12 cellular contexts compared by ENCODE assay signal in genomic region chr11:32213223-32213622, GRCh38.
A peak's percentile ranks its signal among the peaks of the same experiment; 100 is the strongest.
DNase-seq lines count a peak whose midpoint lies in the region; ATAC-seq, FAIRE-seq and TF ChIP-seq lines count a peak whose summit lies in the region.
"Had no signal": no experiment of that assay in that cellular context is flagged by ENCODE, and none has a peak within 500 bp of the region (broad histone marks: within the 10 kb centered on the region; RNA-seq: fewer than 3 reads in every experiment).

No MANE protein-coding gene starts in this region.

- TF ChIP-seq POLR2A in A549 (IDR thresholded peaks at IDR 0.05; ENCODE audit: low read length) = no peak
- TF ChIP-seq POLR2A in ovary (IDR thresholded peaks at IDR 0.05) = no peak

- CTCF ChIA-PET in A549 (lab: Yijun Ruan, JAX) = interaction anchor here (1.2 to 2.0 kb wide), 6 partner anchors 11 to 162 kb away, joined by 3 to 8 read pairs (median 4); no protein-coding TSS in a partner anchor

- TF ChIP-seq CTCF in A549 (IDR thresholded peaks at IDR 0.05) (no peak), foreskin keratinocyte (conservative IDR thresholded peaks at IDR 0.05) (no peak), ovary (IDR thresholded peaks at IDR 0.05) (no peak)

- H3K27ac ChIP-seq in A549 (peak overlapping the region in 1 of 2 experiments; percentile 27; a peak in 1 of 6 replicates), foreskin keratinocyte (no peak overlapping the region), ovary (no peak overlapping the region)
- H3K27ac ChIP-seq: parathyroid adenoma had no signal

- 4% methylated on average over 5 of the region's 5 CpGs for WGBS in A549 (ENCODE audit: missing lambda C conversion rate)
- WGBS in ovary, 3 donors = 15 to 26% (median 23%) methylated on average over 5 of the region's 5 CpGs

- H3K4me2 ChIP-seq in A549 = peak overlapping the region; percentile 24; the same call in 1 of the 3 replicates

- H3K4me1 ChIP-seq in A549 (peaks cover 9% of the 10 kb centered on the region; the same call in 1 of the 3 replicates), foreskin keratinocyte (no peaks in the 10 kb centered on the region), ovary (ENCODE audit: insufficient read depth) (no peaks in the 10 kb centered on the region)
- H3K4me1 ChIP-seq: parathyroid adenoma had no signal

- H3K4me3 ChIP-seq in A549 (no peak overlapping the region), ovary (no peak overlapping the region)

- H3K27me3 ChIP-seq in foreskin keratinocyte = no peaks in the 10 kb centered on the region
- no peaks in the 10 kb centered on the region for H3K27me3 ChIP-seq in ovary

- DNase-seq in A549 (ENCODE audit: low read depth in 1 of 2, low spot score in 1 of 2) (peak in 1 of 2 experiments; percentile 41), GM04504 (ENCODE audit: low read depth) (peak; percentile 50), foreskin keratinocyte (peak; percentile 28 to 67), ovary (no peak)
- no peak for DNase-seq in stimulated activated naive CD4-positive, alpha-beta T cell treated with Interleukin-2 at 50 U/mL for 16 hours (lab: John Stamatoyannopoulos, UW)
- DNase-seq in effector CD4-positive, alpha-beta T cell = no peak
- DNase-seq: effector memory CD4-positive, alpha-beta T cell; islet precursor cell; NCI-H2227 treated with DMSO at 0.1 percent for 48 hours had no signal

- ATAC-seq in A549 (peak; percentile 63 to 76; a peak in 5 of 6 replicates), SK-N-SH treated with all-trans-retinoic acid at 6 μM for 48 hours (peak; percentile 78), foreskin keratinocyte (peak; percentile 82), HG02798 (IDR thresholded peaks at IDR 0.05; ENCODE audit: poor library complexity, unreplicated experiment) (no peak)

- POLR2A ChIA-PET in A549 (lab: Yijun Ruan, JAX) = no interaction called here

- no peaks in the 10 kb centered on the region for H3K36me3 ChIP-seq in ovary

- TF ChIP-seq EP300 in A549 (IDR thresholded peaks at IDR 0.05) = no peak
- TF ChIP-seq EP300 in ovary (IDR thresholded peaks at IDR 0.05) = no peak

- no peak for FAIRE-seq in A549 (lab: Jason Lieb, UNC)

- intact Hi-C loops in ovary (cut with DNase I) = no loop called here

- no peak for TF ChIP-seq RAD21 in A549 (conservative IDR thresholded peaks at IDR 0.05 in 1 of 2, IDR thresholded peaks at IDR 0.05 in 1 of 2)

- H3K9me3 ChIP-seq in A549 (no peaks in the 10 kb centered on the region), ovary (no peaks in the 10 kb centered on the region)

TF ChIP-seq in A549, 52 proteins besides CTCF, POLR2A, EP300 and RAD21:
- TF ChIP-seq ELK1 (IDR thresholded peaks at IDR 0.05; ENCODE audit: low read depth, low read length) = no peak
- TF ChIP-seq USF2 (IDR thresholded peaks at IDR 0.05) = no peak
TF ChIP-seq in A549: peak in this region for 0.

TF ChIP-seq in SK-N-SH treated with all-trans-retinoic acid at 6 μM for 48 hours, 23 proteins besides CTCF, POLR2A, EP300 and RAD21:
- TF ChIP-seq TOX (CRISPR knock-in tag; IDR thresholded peaks at IDR 0.05; ENCODE audit: borderline replicate concordance) (no peak), PPARA (CRISPR knock-in tag; IDR thresholded peaks at IDR 0.05; ENCODE audit: borderline replicate concordance) (no peak), ZNF70 (CRISPR knock-in tag; IDR thresholded peaks at IDR 0.05) (no peak), ZNF8 (CRISPR knock-in tag; IDR thresholded peaks at IDR 0.05) (no peak), ZFP30 (CRISPR knock-in tag; IDR thresholded peaks at IDR 0.05) (no peak), TSHZ2 (CRISPR knock-in tag; IDR thresholded peaks at IDR 0.05) (no peak), GLIS3 (CRISPR knock-in tag; IDR thresholded peaks at IDR 0.05) (no peak), SNAI2 (CRISPR knock-in tag; IDR thresholded peaks at IDR 0.05) (no peak), ARNTL (CRISPR knock-in tag; IDR thresholded peaks at IDR 0.05; ENCODE audit: borderline replicate concordance, low read depth) (no peak), RARB (CRISPR knock-in tag; IDR thresholded peaks at IDR 0.05) (no peak), PATZ1 (CRISPR knock-in tag; IDR thresholded peaks at IDR 0.05; ENCODE audit: borderline replicate concordance) (no peak)

Comparison
In these comparisons a context has a peak if more than half of its experiments do, and no peak if none do; other contexts are left out.
1. DNase-seq: peak in GM04504 (single experiment) and foreskin keratinocyte (2 of 2); none in stimulated activated naive CD4-positive, alpha-beta T cell treated with Interleukin-2 at 50 U/mL for 16 hours (single experiment), ovary (0 of 5) and effector CD4-positive, alpha-beta T cell (single experiment).